15 cellular contexts compared by ENCODE assay signal in genomic region chr11:30879322-30880020, GRCh38.
A peak's percentile ranks its signal among the peaks of the same experiment; 100 is the strongest.
DNase-seq lines count a peak whose midpoint lies in the region; ATAC-seq, FAIRE-seq and TF ChIP-seq lines count a peak whose summit lies in the region.
"Had no signal": no experiment of that assay in that cellular context is flagged by ENCODE, and none has a peak within 500 bp of the region (broad histone marks: within the 10 kb centered on the region; RNA-seq: fewer than 3 reads in every experiment).

No MANE protein-coding gene starts in this region.

- H2AFZ ChIP-seq in endothelial cell of umbilical vein (ENCODE audit: low read depth, low read length) (no peak overlapping the region), PC-3 (ENCODE audit: low read length) (no peak overlapping the region), neural progenitor cell (replicated peaks) (no peak overlapping the region)

- H3K79me2 ChIP-seq in endothelial cell of umbilical vein (ENCODE audit: control insufficient read depth, insufficient read depth, low read length) = no peaks in the 10 kb centered on the region
- H3K79me2 ChIP-seq in PC-3 (ENCODE audit: low read length) = no peaks in the 10 kb centered on the region
- H3K79me2 ChIP-seq in neural progenitor cell (ENCODE audit: low read depth) = no peaks in the 10 kb centered on the region

- H3K36me3 ChIP-seq in endothelial cell of umbilical vein (ENCODE audit: control insufficient read depth in 2 of 2, extremely low read depth in 1 of 2, insufficient read depth in 2 of 2, low read length in 2 of 2) (no peaks in the 10 kb centered on the region), PC-3 (ENCODE audit: low read depth, low read length) (no peaks in the 10 kb centered on the region), neural progenitor cell (no peaks in the 10 kb centered on the region)

- POLR2A ChIA-PET in endothelial cell of umbilical vein (lab: Charles Lee) (no interaction called here), PC-3 (lab: Charles Lee; ENCODE audit: unreplicated experiment) (no interaction called here)

- H3K27me3 ChIP-seq in endothelial cell of umbilical vein (ENCODE audit: control insufficient read depth in 2 of 2, insufficient read depth in 2 of 2, low read length in 2 of 2) = no peaks in the 10 kb centered on the region
- H3K27me3 ChIP-seq in PC-3 (ENCODE audit: low read length) = no peaks in the 10 kb centered on the region
- no peaks in the 10 kb centered on the region for H3K27me3 ChIP-seq in neural progenitor cell
- H3K27me3 ChIP-seq: dorsolateral prefrontal cortex had no signal

- H3K27me3 Mint-ChIP-seq in neural progenitor cell (ENCODE audit: insufficient read depth, low read depth) = no peaks in the 10 kb centered on the region

- CTCF ChIA-PET in endothelial cell of umbilical vein (lab: Charles Lee) = interaction anchor here (0.6 to 1.3 kb wide), 3 partner anchors 25 to 1933 kb away, joined by 3 to 4 read pairs (median 3); no protein-coding TSS in a partner anchor
- CTCF ChIA-PET in PC-3 (lab: Charles Lee) = no interaction called here

- H4K20me1 ChIP-seq in endothelial cell of umbilical vein (replicated peaks; ENCODE audit: control insufficient read depth, extremely low read depth, insufficient read depth, low read length) (no peaks in the 10 kb centered on the region), PC-3 (ENCODE audit: low read length) (no peaks in the 10 kb centered on the region), neural progenitor cell (ENCODE audit: low read depth) (no peaks in the 10 kb centered on the region)

- no peak for TF ChIP-seq POLR2A in endothelial cell of umbilical vein (IDR thresholded peaks at IDR 0.05; ENCODE audit: low read depth, low read length)

- no peaks in the 10 kb centered on the region for H3K9me3 Mint-ChIP-seq in neural progenitor cell
- H3K9me3 Mint-ChIP-seq: activated naive CD8-positive, alpha-beta T cell treated with anti-CD3 and anti-CD28 coated beads for 36 hours; natural killer cell; WTC11 had no signal

- intact Hi-C loops in endothelial cell of umbilical vein (cut with micrococcal nuclease) = loop anchor here (5.0 to 10.0 kb wide), 2 partner anchors 122 to 555 kb away; partner anchors contain the start of gene ARL14EP
- intact Hi-C loops in PC-3 (cut with micrococcal nuclease) = no loop called here

- H3K4me2 ChIP-seq in endothelial cell of umbilical vein (ENCODE audit: insufficient read depth, low read length) (peak overlapping the region; percentile 86), PC-3 (ENCODE audit: low read length) (no peak overlapping the region), neural progenitor cell (no peak overlapping the region)

- no TSS peak for BruUV-seq in endothelial cell of umbilical vein (replicated peaks; lab: Mats Ljungman, UMichigan)
- BruUV-seq in PC-3 (replicated peaks; lab: Mats Ljungman, UMichigan) = no TSS peak

- dilution Hi-C loops in endothelial cell of umbilical vein (cut with MboI; ENCODE audit: extremely low pct_ligation_motif_present, low sequenced_read_pairs) = no loop called here

- H3K4me1 ChIP-seq in endothelial cell of umbilical vein (ENCODE audit: control insufficient read depth, extremely low read depth, insufficient read depth, low read length) = peaks cover 16% of the 10 kb centered on the region
- H3K4me1 ChIP-seq in PC-3 (ENCODE audit: insufficient read depth, low read length) = no peaks in the 10 kb centered on the region
- no peaks in the 10 kb centered on the region for H3K4me1 ChIP-seq in neural progenitor cell

- no peaks in the 10 kb centered on the region for H3F3A ChIP-seq in PC-3 (ENCODE audit: low read length, unreplicated experiment)
- no peaks in the 10 kb centered on the region for H3F3A ChIP-seq in neural progenitor cell (ENCODE audit: low read depth)

- H3K9me3 ChIP-seq in endothelial cell of umbilical vein (replicated peaks; ENCODE audit: control insufficient read depth, insufficient read depth, low read length) (no peaks in the 10 kb centered on the region), PC-3 (ENCODE audit: low read length) (no peaks in the 10 kb centered on the region), neural progenitor cell (ENCODE audit: low read depth) (no peaks in the 10 kb centered on the region)

- peak; percentile 72 for FAIRE-seq in endothelial cell of umbilical vein (lab: Jason Lieb, UNC)
- FAIRE-seq: keratinocyte had no signal

- H3K4me3 ChIP-seq in endothelial cell of umbilical vein (replicated peaks in 1 of 3; ENCODE audit: insufficient read depth in 1 of 3, low read depth in 1 of 3, low read length in 3 of 3) = peak overlapping the region in 1 of 3 experiments; percentile 39
- no peak overlapping the region for H3K4me3 ChIP-seq in PC-3 (ENCODE audit: low read length)
- H3K4me3 ChIP-seq in neural progenitor cell = no peak overlapping the region

- no peak overlapping the region for H3K4me3 Mint-ChIP-seq in neural progenitor cell
- H3K4me3 Mint-ChIP-seq: activated naive CD8-positive, alpha-beta T cell treated with anti-CD3 and anti-CD28 coated beads for 36 hours; CD14-positive monocyte; natural killer cell; WTC11 had no signal

- no peaks in the 10 kb centered on the region for H3K36me3 Mint-ChIP-seq in neural progenitor cell
- H3K36me3 Mint-ChIP-seq: activated naive CD8-positive, alpha-beta T cell treated with anti-CD3 and anti-CD28 coated beads for 36 hours; CD14-positive monocyte; natural killer cell; WTC11 had no signal

- no peak for TF ChIP-seq CTCF in endothelial cell of umbilical vein (IDR thresholded peaks at IDR 0.05; ENCODE audit: extremely low read depth in 1 of 2, insufficient read depth in 1 of 2, low read depth in 1 of 2, low read length in 2 of 2)
- no peak for TF ChIP-seq CTCF in PC-3 (conservative IDR thresholded peaks at IDR 0.05; ENCODE audit: low read depth, low read length)
- TF ChIP-seq CTCF in neural progenitor cell (IDR thresholded peaks at IDR 0.05) = no peak

- H3K27ac ChIP-seq in endothelial cell of umbilical vein (ENCODE audit: insufficient read depth, low read depth, low read length) (peak overlapping the region; percentile 29), PC-3 (ENCODE audit: low read length) (no peak overlapping the region), neural progenitor cell (no peak overlapping the region)
- H3K27ac ChIP-seq: dorsolateral prefrontal cortex, HL-60 had no signal

- no peak overlapping the region for H3K27ac Mint-ChIP-seq in neural progenitor cell
- H3K27ac Mint-ChIP-seq: activated naive CD8-positive, alpha-beta T cell treated with anti-CD3 and anti-CD28 coated beads for 36 hours; CD14-positive monocyte; natural killer cell; WTC11 had no signal

- no peaks in the 10 kb centered on the region for H3K4me1 Mint-ChIP-seq in neural progenitor cell
- H3K4me1 Mint-ChIP-seq: activated naive CD8-positive, alpha-beta T cell treated with anti-CD3 and anti-CD28 coated beads for 36 hours; CD14-positive monocyte; natural killer cell had no signal

- no peaks in the 10 kb centered on the region for H3K9me2 ChIP-seq in PC-3 (replicated peaks; ENCODE audit: low read length)

- DNase-seq in M059J (ENCODE audit: low read depth) (peak; percentile 8), NCI-H446 (lab: John Stamatoyannopoulos, UW) (peak; percentile 60 to 72), endothelial cell of umbilical vein (ENCODE audit: low read depth, low spot score) (peak; percentile 83), pons (ENCODE audit: low spot score) (peak; percentile 15), PC-3 (no peak), neural progenitor cell (ENCODE audit: low spot score) (no peak)
- no peak for DNase-seq in activated CD4-positive, alpha-beta T cell treated with anti-CD3 and anti-CD28 coated beads for 1 hour
- DNase-seq: activated naive CD8-positive, alpha-beta T cell treated with anti-CD3 and anti-CD28 coated beads for 36 hours; dorsolateral prefrontal cortex; H7; natural killer cell had no signal

- H3K9ac ChIP-seq in endothelial cell of umbilical vein (replicated peaks; ENCODE audit: extremely low read depth, insufficient read depth, low read length) (peak overlapping the region; percentile 13), PC-3 (ENCODE audit: low read length) (no peak overlapping the region), neural progenitor cell (no peak overlapping the region)

- H3K9me1 ChIP-seq in endothelial cell of umbilical vein (replicated peaks; ENCODE audit: control insufficient read depth, extremely low read depth, insufficient read depth, low read length) = no peaks in the 10 kb centered on the region

- ATAC-seq in PC-3 = no peak
- ATAC-seq: natural killer cell, WTC11 had no signal

TF ChIP-seq in endothelial cell of umbilical vein, 7 proteins besides CTCF, POLR2A, EP300 and RAD21:
- TF ChIP-seq POLR2AphosphoS5 (IDR thresholded peaks at IDR 0.05; ENCODE audit: insufficient read depth, low read depth, low read length) (no peak), GATA2 (IDR thresholded peaks at IDR 0.05; ENCODE audit: insufficient read depth, insufficient read length, low read depth, low read length) (peak; percentile 20), MYC (IDR thresholded peaks at IDR 0.05; ENCODE audit: low read depth, low read length) (no peak)
TF ChIP-seq in endothelial cell of umbilical vein: peak in this region for 1.

Comparison
In these comparisons a context has a peak if more than half of its experiments do, and no peak if none do; other contexts are left out.
1. DNase-seq: peak in M059J (single experiment), NCI-H446 (2 of 2), endothelial cell of umbilical vein (single experiment) and pons (single experiment); none in PC-3 (single experiment), neural progenitor cell (single experiment) and activated CD4-positive, alpha-beta T cell treated with anti-CD3 and anti-CD28 coated beads for 1 hour (single experiment).